ENCODE assay signal across 8 cellular contexts in genomic region chr15:67174864-67175573, GRCh38.
DNase-seq lines count a peak whose midpoint lies in the region; ATAC-seq and TF ChIP-seq lines count a peak whose summit lies in the region.

No MANE protein-coding gene starts in this region.

- no peak overlapping the region for H2AFZ ChIP-seq in HCT116 (ENCODE audit: low read depth, low read length, poor library complexity, severe bottlenecking)
- no peak overlapping the region for H2AFZ ChIP-seq in fibroblast of lung (ENCODE audit: low read length)

- H3K4me2 ChIP-seq in HCT116 (ENCODE audit: low read length) (peak overlapping the region; percentile 71), fibroblast of lung (ENCODE audit: extremely low read depth, insufficient read depth, low read length) (no peak overlapping the region)

- POLR2A ChIA-PET in HCT116 (lab: Charles Lee), result interaction anchor here (0.9 to 1.2 kb wide), 3 partner anchors 20 to 50 kb away, joined by 3 read pairs; no protein-coding TSS in a partner anchor

- RAD21 ChIA-PET in HCT116 (lab: Charles Lee; ENCODE audit: low non-redundant PET in 1 of 2, low total read pairs in 2 of 2, uncharacterized antibody in 2 of 2, unreplicated experiment in 2 of 2), result no interaction called here

- H3K27me3 ChIP-seq in HCT116 (ENCODE audit: insufficient read depth, low read length) (no peaks in the 10 kb centered on the region), fibroblast of lung (ENCODE audit: control insufficient read depth, insufficient read depth, low read length) (no peaks in the 10 kb centered on the region)

- intact Hi-C loops in HCT116 (cut with micrococcal nuclease), result loop anchor here (1.0 to 10.0 kb wide), 2 partner anchors 51 to 230 kb away; no protein-coding TSS in a partner anchor

- DNase-seq in HCT116 (ENCODE audit: low read depth, low spot score), result peak; percentile 94
- DNase-seq in SW 1271 (lab: John Stamatoyannopoulos, UW), result peak; percentile 55 to 74
- DNase-seq in fibroblast of lung (ENCODE audit: low read depth in 2 of 2), result peak in 1 of 2 donors; percentile 61
- DNase-seq in stimulated activated CD4-positive, alpha-beta T cell treated with anti-CD3 and anti-CD28 coated beads, Interleukin-15, amount 100 ng/mL, for 24 hours, result peak; percentile 60
- DNase-seq in NCI-H2029 (lab: John Stamatoyannopoulos, UW), result no peak
- no peak for DNase-seq in COR-L47 (lab: John Stamatoyannopoulos, UW)
- no peak for DNase-seq in occipital lobe (lab: John Stamatoyannopoulos, UW)

- peak overlapping the region; percentile 58 for H3K9ac ChIP-seq in HCT116 (ENCODE audit: low read length)
- no peak overlapping the region for H3K9ac ChIP-seq in fibroblast of lung (ENCODE audit: insufficient read depth, low read length)

- H3K9me3 ChIP-seq in HCT116 (ENCODE audit: control insufficient read depth in 1 of 2, insufficient read depth in 1 of 2, low read depth in 1 of 2, low read length in 2 of 2), result no peaks in the 10 kb centered on the region
- H3K9me3 ChIP-seq in fibroblast of lung (ENCODE audit: control insufficient read depth, insufficient read depth, low read depth, low read length), result no peaks in the 10 kb centered on the region

- peak overlapping the region; percentile 70 for H3K27ac ChIP-seq in HCT116 (ENCODE audit: low read depth, low read length)
- H3K27ac ChIP-seq in fibroblast of lung (ENCODE audit: insufficient read depth, low read length), result peak overlapping the region; percentile 84

- peaks cover 0 to 66% of the 10 kb centered on the region in 2 experiments; a peak in 2 of 4 replicates for H3K36me3 ChIP-seq in HCT116 (ENCODE audit: control insufficient read depth in 1 of 2, insufficient read depth in 2 of 2, low read length in 2 of 2)
- peaks cover 54% of the 10 kb centered on the region for H3K36me3 ChIP-seq in fibroblast of lung (ENCODE audit: control insufficient read depth, insufficient read depth, low read length)

- 0 out of 4 replicates have a peak overlapping the region, but pooled peaks of 1 of the 2 experiments have one; percentile 15 for H3K4me3 ChIP-seq in HCT116 (replicated peaks in 1 of 2; ENCODE audit: low read depth in 1 of 2, low read length in 2 of 2)
- H3K4me3 ChIP-seq in fibroblast of lung (replicated peaks in 1 of 4; ENCODE audit: control extremely low read depth in 1 of 4, insufficient read depth in 1 of 4, low read depth in 3 of 4, low read length in 4 of 4), result no peak overlapping the region

- peak; percentile 91 for ATAC-seq in HCT116
- ATAC-seq in GM18519 (IDR thresholded peaks at IDR 0.05; ENCODE audit: low FRiP score, unreplicated experiment), result no peak

- H3K9me2 ChIP-seq in HCT116 (ENCODE audit: insufficient read depth), result no peaks in the 10 kb centered on the region

- no TSS peak for BruUV-seq in HCT116 (replicated peaks; lab: Mats Ljungman, UMichigan)

- CTCF ChIA-PET in HCT116 (lab: Charles Lee), result interaction anchor here (1.4 kb wide), 1 partner anchor 227 kb away, joined by 3 read pairs; no protein-coding TSS in a partner anchor

- TF ChIP-seq CTCF in HCT116 (IDR thresholded peaks at IDR 0.05 in 2 of 3, conservative IDR thresholded peaks at IDR 0.05 in 1 of 3; ENCODE audit: borderline replicate concordance in 1 of 3, insufficient read depth in 1 of 3, low read depth in 2 of 3, low read length in 2 of 3), result no peak
- TF ChIP-seq CTCF in fibroblast of lung (conservative IDR thresholded peaks at IDR 0.05 in 1 of 2, IDR thresholded peaks at IDR 0.05 in 1 of 2; ENCODE audit: low read depth in 1 of 2, low read length in 2 of 2), result no peak

- H3K79me2 ChIP-seq in HCT116 (ENCODE audit: insufficient read depth, low read length) (peaks cover 33% of the 10 kb centered on the region; the same call in 1 of the 2 replicates), fibroblast of lung (ENCODE audit: control insufficient read depth, insufficient read depth, low read length) (peaks cover 69% of the 10 kb centered on the region)

- peak; percentile 54 for TF ChIP-seq RAD21 in HCT116 (IDR thresholded peaks at IDR 0.05; ENCODE audit: low read depth)

- no peak for TF ChIP-seq POLR2A in HCT116 (IDR thresholded peaks at IDR 0.05; ENCODE audit: borderline replicate concordance, extremely low read depth, insufficient read depth, insufficient read length)

- H4K20me1 ChIP-seq in HCT116 (ENCODE audit: insufficient read depth) (no peaks in the 10 kb centered on the region), fibroblast of lung (ENCODE audit: control insufficient read depth, extremely low read depth, insufficient read depth, low read length) (no peaks in the 10 kb centered on the region)

- H3K4me1 ChIP-seq in HCT116 (ENCODE audit: control insufficient read depth in 1 of 2, insufficient read depth in 2 of 2, low read length in 2 of 2) (peaks cover 28 to 76% of the 10 kb centered on the region in 2 experiments), fibroblast of lung (ENCODE audit: control insufficient read depth, extremely low read depth, insufficient read depth, low read length) (peaks cover 82% of the 10 kb centered on the region)

TF ChIP-seq in HCT116, 20 proteins besides CTCF, POLR2A, EP300 and RAD21 (continues in another document):
- TF ChIP-seq SP1 (IDR thresholded peaks at IDR 0.05; ENCODE audit: low read depth) (peak; percentile 94), POLR2AphosphoS5 (IDR thresholded peaks at IDR 0.05; ENCODE audit: low read depth, low read length) (peak; percentile 75), ELF1 (IDR thresholded peaks at IDR 0.05; ENCODE audit: borderline replicate concordance, low read depth) (no peak; the same call in 1 of the 2 replicates), EGR1 (IDR thresholded peaks at IDR 0.05; ENCODE audit: low read depth) (no peak), EZH2 (IDR thresholded peaks at IDR 0.05) (no peak), ZFX (IDR thresholded peaks at IDR 0.05) (no peak), JUND (IDR thresholded peaks at IDR 0.05) (peak; percentile 96), SIN3A (IDR thresholded peaks at IDR 0.05; ENCODE audit: low read depth) (peak; percentile 89), ATF3 (IDR thresholded peaks at IDR 0.05) (no peak), SRF (IDR thresholded peaks at IDR 0.05; ENCODE audit: low read depth) (0 out of 2 replicates have a peak, but pooled peaks have one; percentile 31), TCF7L2 (IDR thresholded peaks at IDR 0.05; ENCODE audit: borderline replicate concordance, extremely low read depth, insufficient read depth, insufficient read length) (peak; percentile 90), ZBTB33 (IDR thresholded peaks at IDR 0.05; ENCODE audit: extremely low read depth, insufficient replicate concordance, low read length) (no peak), FOSL1 (IDR thresholded peaks at IDR 0.05; ENCODE audit: low read depth) (peak; percentile 95), EZH2phosphoT487 (IDR thresholded peaks at IDR 0.05; ENCODE audit: borderline replicate concordance) (no peak), YY1 (IDR thresholded peaks at IDR 0.05; ENCODE audit: extremely low read depth, insufficient replicate concordance, low read depth, low read length) (peak; percentile 62), CBX3 (IDR thresholded peaks at IDR 0.05; ENCODE audit: low read depth) (peak; percentile 51; the same call in 1 of the 2 replicates)
- TF ChIP-seq, protein P1, sequence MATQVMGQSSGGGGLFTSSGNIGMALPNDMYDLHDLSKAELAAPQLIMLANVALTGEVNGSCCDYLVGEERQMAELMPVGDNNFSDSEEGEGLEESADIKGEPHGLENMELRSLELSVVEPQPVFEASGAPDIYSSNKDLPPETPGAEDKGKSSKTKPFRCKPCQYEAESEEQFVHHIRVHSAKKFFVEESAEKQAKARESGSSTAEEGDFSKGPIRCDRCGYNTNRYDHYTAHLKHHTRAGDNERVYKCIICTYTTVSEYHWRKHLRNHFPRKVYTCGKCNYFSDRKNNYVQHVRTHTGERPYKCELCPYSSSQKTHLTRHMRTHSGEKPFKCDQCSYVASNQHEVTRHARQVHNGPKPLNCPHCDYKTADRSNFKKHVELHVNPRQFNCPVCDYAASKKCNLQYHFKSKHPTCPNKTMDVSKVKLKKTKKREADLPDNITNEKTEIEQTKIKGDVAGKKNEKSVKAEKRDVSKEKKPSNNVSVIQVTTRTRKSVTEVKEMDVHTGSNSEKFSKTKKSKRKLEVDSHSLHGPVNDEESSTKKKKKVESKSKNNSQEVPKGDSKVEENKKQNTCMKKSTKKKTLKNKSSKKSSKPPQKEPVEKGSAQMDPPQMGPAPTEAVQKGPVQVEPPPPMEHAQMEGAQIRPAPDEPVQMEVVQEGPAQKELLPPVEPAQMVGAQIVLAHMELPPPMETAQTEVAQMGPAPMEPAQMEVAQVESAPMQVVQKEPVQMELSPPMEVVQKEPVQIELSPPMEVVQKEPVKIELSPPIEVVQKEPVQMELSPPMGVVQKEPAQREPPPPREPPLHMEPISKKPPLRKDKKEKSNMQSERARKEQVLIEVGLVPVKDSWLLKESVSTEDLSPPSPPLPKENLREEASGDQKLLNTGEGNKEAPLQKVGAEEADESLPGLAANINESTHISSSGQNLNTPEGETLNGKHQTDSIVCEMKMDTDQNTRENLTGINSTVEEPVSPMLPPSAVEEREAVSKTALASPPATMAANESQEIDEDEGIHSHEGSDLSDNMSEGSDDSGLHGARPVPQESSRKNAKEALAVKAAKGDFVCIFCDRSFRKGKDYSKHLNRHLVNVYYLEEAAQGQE (IDR thresholded peaks at IDR 0.05; ENCODE audit: low read depth), result no peak
- TF ChIP-seq, protein P2, sequence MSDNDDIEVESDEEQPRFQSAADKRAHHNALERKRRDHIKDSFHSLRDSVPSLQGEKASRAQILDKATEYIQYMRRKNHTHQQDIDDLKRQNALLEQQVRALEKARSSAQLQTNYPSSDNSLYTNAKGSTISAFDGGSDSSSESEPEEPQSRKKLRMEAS (IDR thresholded peaks at IDR 0.05), result peak; percentile 89

Comparison
In these comparisons a context has a peak if more than half of its experiments do, and no peak if none do; other contexts are left out.
1. DNase-seq: peak in HCT116 (single experiment), SW 1271 (2 of 2) and stimulated activated CD4-positive, alpha-beta T cell treated with anti-CD3 and anti-CD28 coated beads, Interleukin-15, amount 100 ng/mL, for 24 hours (single experiment); none in NCI-H2029 (single experiment), COR-L47 (single experiment) and occipital lobe (single experiment).